Comparison of ENCODE assay signal across 10 cellular contexts in genomic region chr1:230270940-230271325, GRCh38.
DNase-seq lines count a peak whose midpoint lies in the region; ATAC-seq, FAIRE-seq and TF ChIP-seq lines count a peak whose summit lies in the region.
"Had no signal": no experiment of that assay in that cellular context is flagged by ENCODE, and none has a peak within 500 bp of the region (broad histone marks: within the 10 kb centered on the region; RNA-seq: fewer than 3 reads in every experiment).

No MANE protein-coding gene starts in this region.

- no peak for FAIRE-seq in A549 (lab: Jason Lieb, UNC)
- FAIRE-seq in HTR-8/SVneo (lab: Jason Lieb, UNC): no peak

- peaks cover 37 to 39% (median 37%) of the 10 kb centered on the region in 3 donors for H3K4me1 Mint-ChIP-seq in T-cell

- no peaks in the 10 kb centered on the region for H3K27me3 Mint-ChIP-seq in T-cell
- H3K27me3 Mint-ChIP-seq: IgD-negative memory B cell had no signal

- H3K9me3 ChIP-seq in A549: no peaks in the 10 kb centered on the region
- H3K9me3 ChIP-seq in right cardiac atrium (ENCODE audit: control insufficient read depth, low read length): no peaks in the 10 kb centered on the region

- no peak overlapping the region for H3K4me3 Mint-ChIP-seq in T-cell

- no peaks in the 10 kb centered on the region for H3K9me3 Mint-ChIP-seq in T-cell
- H3K9me3 Mint-ChIP-seq: IgD-negative memory B cell had no signal

- POLR2A ChIA-PET in A549 (lab: Yijun Ruan, JAX): no interaction called here
- POLR2A ChIA-PET in T-cell (lab: Charles Lee): no interaction called here

- H3K4me2 ChIP-seq in A549: no peak overlapping the region

- H3K36me3 Mint-ChIP-seq in T-cell: peaks cover 16% of the 10 kb centered on the region

- intact Hi-C loops in right cardiac atrium (cut with DNase I): no loop called here

- H3K27me3 ChIP-seq in right cardiac atrium (ENCODE audit: control insufficient read depth, insufficient read depth): no peaks in the 10 kb centered on the region

- H3K27ac Mint-ChIP-seq in T-cell: peak overlapping the region; percentile 33 to 65

- DNase-seq in A549 (ENCODE audit: low read depth in 1 of 2, low spot score in 1 of 2): no peak
- no peak for DNase-seq in T-cell
- no peak for DNase-seq in right cardiac atrium
- no peak for DNase-seq in HTR-8/SVneo (ENCODE audit: insufficient read length, low spot score)
- DNase-seq: DMS79 treated with DMSO at 0.1 percent for 48 hours had no signal

- ATAC-seq in A549 (no peak), GM18870 (IDR thresholded peaks at IDR 0.05; ENCODE audit: unreplicated experiment) (peak; percentile 4), T-cell (replicated peaks in 1 of 4) (no peak), right cardiac atrium (peak; percentile 44 to 61), GM18873 (IDR thresholded peaks at IDR 0.05; ENCODE audit: low FRiP score, unreplicated experiment) (no peak), GM21390 (IDR thresholded peaks at IDR 0.05; ENCODE audit: unreplicated experiment) (no peak), GM21515 (IDR thresholded peaks at IDR 0.05; ENCODE audit: unreplicated experiment) (no peak)

- no peak for TF ChIP-seq EP300 in A549 (IDR thresholded peaks at IDR 0.05)

- CTCF ChIA-PET in A549 (lab: Yijun Ruan, JAX): interaction anchor here (0.9 to 1.5 kb wide), 2 partner anchors 9 to 39 kb away, joined by 3 to 4 read pairs; no protein-coding TSS in a partner anchor
- CTCF ChIA-PET in T-cell (lab: Charles Lee): no interaction called here

- TF ChIP-seq CTCF in A549 (IDR thresholded peaks at IDR 0.05): no peak

- H3K27ac ChIP-seq in A549 (no peak overlapping the region), right cardiac atrium (ENCODE audit: low read length) (peak overlapping the region; percentile 6)

- H3K4me3 ChIP-seq in A549 (no peak overlapping the region), right cardiac atrium (ENCODE audit: low read length) (no peak overlapping the region)

- 0 out of 2 replicates have a peak, but pooled peaks have one; percentile 7 for TF ChIP-seq POLR2A in A549 (IDR thresholded peaks at IDR 0.05; ENCODE audit: low read length)

- no peak for TF ChIP-seq RAD21 in A549 (conservative IDR thresholded peaks at IDR 0.05 in 1 of 2, IDR thresholded peaks at IDR 0.05 in 1 of 2)

- H3K4me1 ChIP-seq in A549 (peaks cover 4% of the 10 kb centered on the region; the same call in 1 of the 3 replicates), right cardiac atrium (ENCODE audit: control insufficient read depth, insufficient read depth, low read length) (peaks cover 4% of the 10 kb centered on the region)

- WGBS in A549 (ENCODE audit: missing lambda C conversion rate): 92% methylated on average over 6 of the region's 6 CpGs
- WGBS in right cardiac atrium: 28% methylated on average over 6 of the region's 6 CpGs

TF ChIP-seq in A549, 52 proteins besides CTCF, POLR2A, EP300 and RAD21:
- no peak for TF ChIP-seq ZC3H11A (IDR thresholded peaks at IDR 0.05)
- TF ChIP-seq HOXB13 (CRISPR knock-in tag; IDR thresholded peaks at IDR 0.05; ENCODE audit: low read depth): no peak
- no peak for TF ChIP-seq KDM1A (IDR thresholded peaks at IDR 0.05; ENCODE audit: low read depth)
- TF ChIP-seq, protein P1, sequence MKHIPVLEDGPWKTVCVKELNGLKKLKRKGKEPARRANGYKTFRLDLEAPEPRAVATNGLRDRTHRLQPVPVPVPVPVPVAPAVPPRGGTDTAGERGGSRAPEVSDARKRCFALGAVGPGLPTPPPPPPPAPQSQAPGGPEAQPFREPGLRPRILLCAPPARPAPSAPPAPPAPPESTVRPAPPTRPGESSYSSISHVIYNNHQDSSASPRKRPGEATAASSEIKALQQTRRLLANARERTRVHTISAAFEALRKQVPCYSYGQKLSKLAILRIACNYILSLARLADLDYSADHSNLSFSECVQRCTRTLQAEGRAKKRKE (CRISPR knock-in tag; IDR thresholded peaks at IDR 0.05; ENCODE audit: low read depth): no peak
- TF ChIP-seq RARB (CRISPR knock-in tag; IDR thresholded peaks at IDR 0.05): no peak
- no peak for TF ChIP-seq CBX8 (IDR thresholded peaks at IDR 0.05)
- TF ChIP-seq, protein P2, sequence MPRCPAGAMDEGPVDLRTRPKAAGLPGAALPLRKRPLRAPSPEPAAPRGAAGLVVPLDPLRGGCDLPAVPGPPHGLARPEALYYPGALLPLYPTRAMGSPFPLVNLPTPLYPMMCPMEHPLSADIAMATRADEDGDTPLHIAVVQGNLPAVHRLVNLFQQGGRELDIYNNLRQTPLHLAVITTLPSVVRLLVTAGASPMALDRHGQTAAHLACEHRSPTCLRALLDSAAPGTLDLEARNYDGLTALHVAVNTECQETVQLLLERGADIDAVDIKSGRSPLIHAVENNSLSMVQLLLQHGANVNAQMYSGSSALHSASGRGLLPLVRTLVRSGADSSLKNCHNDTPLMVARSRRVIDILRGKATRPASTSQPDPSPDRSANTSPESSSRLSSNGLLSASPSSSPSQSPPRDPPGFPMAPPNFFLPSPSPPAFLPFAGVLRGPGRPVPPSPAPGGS (IDR thresholded peaks at IDR 0.05): no peak

Comparison
In these comparisons a context has a peak if more than half of its experiments do, and no peak if none do; other contexts are left out.
1. ATAC-seq: peak in GM18870 (single experiment) and right cardiac atrium (2 of 2); none in A549 (0 of 2), T-cell (0 of 4), GM18873 (single experiment), GM21390 (single experiment) and GM21515 (single experiment).